Comparison of ENCODE assay signal across 1 cellular context in the genomic region with DNA sequence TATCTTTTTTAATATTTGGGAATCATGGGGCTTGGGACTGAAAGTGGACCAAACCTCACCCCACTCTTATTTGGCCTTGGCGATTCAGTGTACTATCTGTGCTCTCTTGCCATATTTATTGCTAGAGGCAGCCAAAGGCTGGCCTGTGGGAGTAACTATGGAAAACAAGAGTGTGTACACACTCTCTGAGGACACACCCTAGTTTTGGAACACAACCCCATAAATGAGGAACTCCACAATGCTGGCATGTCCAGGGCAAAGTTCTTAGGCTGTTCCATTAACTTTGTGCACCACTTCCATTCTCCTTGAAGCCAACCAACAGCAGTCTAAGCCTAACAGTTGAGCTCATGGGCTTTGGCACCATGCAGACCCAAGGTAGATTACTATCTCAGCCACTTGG. TPM values are rescaled to one million over a fixed set of nuclear protein-coding genes. Genes with fewer than 3 reads are reported as not detected.
"Had no signal": no experiment of that assay in that cellular context is flagged by ENCODE, and none has a peak within 500 bp of the region (broad histone marks: within the 10 kb centered on the region; RNA-seq: fewer than 3 reads in every experiment).

No MANE protein-coding gene starts in this region.

RNA-seq across cellular contexts. Expression of a gene that starts 54.9 kb away (rescaled TPM):
- polyA plus RNA-seq: cardiac muscle cell had no signal
